ENCODE assay signal across 9 cellular contexts in the genomic region with DNA sequence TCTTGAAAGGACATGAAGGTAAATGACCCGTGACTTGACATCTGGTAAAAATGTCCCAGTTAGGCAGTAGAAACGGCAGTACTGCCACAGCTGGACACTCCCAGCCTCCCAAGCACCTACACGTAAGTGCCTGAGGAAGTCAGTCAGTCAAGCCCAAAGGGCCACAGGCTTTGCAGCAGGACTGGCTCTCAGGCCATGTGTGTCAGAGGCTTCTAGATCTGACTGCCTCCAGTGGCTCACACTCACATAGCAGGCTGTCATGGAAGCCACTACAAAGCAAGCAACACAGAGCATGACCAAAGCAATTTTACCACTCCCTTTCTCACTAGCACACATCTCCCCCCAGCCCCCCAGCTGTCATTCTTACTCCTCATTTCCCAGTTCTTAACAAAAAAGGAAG. TPM values are rescaled to one million over a fixed set of nuclear protein-coding genes. Genes with fewer than 3 reads are reported as not detected.
DNase-seq lines count a peak whose midpoint lies in the region; ATAC-seq and TF ChIP-seq lines count a peak whose summit lies in the region.
"Had no signal": no experiment of that assay in that cellular context is flagged by ENCODE, and none has a peak within 500 bp of the region (broad histone marks: within the 10 kb centered on the region; RNA-seq: fewer than 3 reads in every experiment).

No MANE protein-coding gene starts in this region.

- ATAC-seq in HG03469 (IDR thresholded peaks at IDR 0.05; ENCODE audit: unreplicated experiment), result no peak
- ATAC-seq: heart left ventricle had no signal

- no peak overlapping the region for H3K4me3 ChIP-seq in GM12875 (ENCODE audit: low read depth, low read length)
- H3K4me3 ChIP-seq: heart left ventricle had no signal

- peak; percentile 6 for DNase-seq in A172 (ENCODE audit: low spot score)
- DNase-seq in MV-4-11 (lab: John Stamatoyannopoulos, UW), result peak; percentile 26
- peak; percentile 3 for DNase-seq in fibroblast of gingiva (ENCODE audit: low read depth)
- no peak for DNase-seq in NCI-H128 (lab: John Stamatoyannopoulos, UW; ENCODE audit: unreplicated experiment)
- no peak for DNase-seq in NCI-H510A (lab: John Stamatoyannopoulos, UW)
- no peak for DNase-seq in NCI-H2107 (lab: John Stamatoyannopoulos, UW)
- DNase-seq: heart left ventricle had no signal

- TF ChIP-seq CTCF in GM12875 (IDR thresholded peaks at IDR 0.05; ENCODE audit: borderline replicate concordance, insufficient read depth, low read depth, low read length), result peak; percentile 60

RNA-seq across cellular contexts. Expression of gene CCNJ, which starts 17.8 kb away (rescaled TPM):
- total RNA-seq in A172 (2014; rRNA removed; shearing (Covaris generic)), result 9.3 and 9.4 TPM in 2 replicates

Comparison
In these comparisons a context has a peak if more than half of its experiments do, and no peak if none do; other contexts are left out.
1. DNase-seq: peak in A172 (single experiment), MV-4-11 (single experiment) and fibroblast of gingiva (single experiment); none in NCI-H128 (single experiment), NCI-H510A (single experiment) and NCI-H2107 (single experiment).